In genomic region chr19:44890366-44891015, GRCh38 we compare ENCODE assay signal across 1 cellular context.
TF ChIP-seq lines count a peak whose summit lies in the region.

No MANE protein-coding gene starts in this region.

TF ChIP-seq in K562, 482 proteins besides CTCF, POLR2A, EP300 and RAD21 (continued from another document and continues in another):
- TF ChIP-seq FOXJ3 (CRISPR knock-in tag; IDR thresholded peaks at IDR 0.05) = no peak
- no peak for TF ChIP-seq NCOA4 (IDR thresholded peaks at IDR 0.05; ENCODE audit: partially characterized antibody)
- no peak for TF ChIP-seq PPARD (CRISPR knock-in tag; IDR thresholded peaks at IDR 0.05)
- no peak for TF ChIP-seq ZNF592 (IDR thresholded peaks at IDR 0.05)
- peak; percentile 95 for TF ChIP-seq SPI1 (IDR thresholded peaks at IDR 0.05; ENCODE audit: borderline replicate concordance, low read depth, low read length)
- TF ChIP-seq HNRNPUL1 (IDR thresholded peaks at IDR 0.05; ENCODE audit: low read length) = no peak
- peak; percentile 99 for TF ChIP-seq SAP30 (IDR thresholded peaks at IDR 0.05; ENCODE audit: borderline replicate concordance, insufficient read depth, low read depth, low read length, poor library complexity, severe bottlenecking)
- TF ChIP-seq, protein P1, sequence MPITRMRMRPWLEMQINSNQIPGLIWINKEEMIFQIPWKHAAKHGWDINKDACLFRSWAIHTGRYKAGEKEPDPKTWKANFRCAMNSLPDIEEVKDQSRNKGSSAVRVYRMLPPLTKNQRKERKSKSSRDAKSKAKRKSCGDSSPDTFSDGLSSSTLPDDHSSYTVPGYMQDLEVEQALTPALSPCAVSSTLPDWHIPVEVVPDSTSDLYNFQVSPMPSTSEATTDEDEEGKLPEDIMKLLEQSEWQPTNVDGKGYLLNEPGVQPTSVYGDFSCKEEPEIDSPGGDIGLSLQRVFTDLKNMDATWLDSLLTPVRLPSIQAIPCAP (CRISPR knock-in tag; IDR thresholded peaks at IDR 0.05; ENCODE audit: borderline replicate concordance) = no peak
- peak in 1 of 2 experiments; percentile 63; a peak in 1 of 4 replicates for TF ChIP-seq SIN3A (IDR thresholded peaks at IDR 0.05; ENCODE audit: borderline replicate concordance in 2 of 2, control insufficient read depth in 1 of 2, low read depth in 2 of 2, low read length in 2 of 2)
- TF ChIP-seq THRAP3 (IDR thresholded peaks at IDR 0.05; ENCODE audit: borderline replicate concordance) = no peak
- peak; percentile 91 for TF ChIP-seq ATF7 (IDR thresholded peaks at IDR 0.05)
- peak; percentile 98 for TF ChIP-seq SETDB1 (IDR thresholded peaks at IDR 0.05; ENCODE audit: low read length)
- TF ChIP-seq, protein P2, sequence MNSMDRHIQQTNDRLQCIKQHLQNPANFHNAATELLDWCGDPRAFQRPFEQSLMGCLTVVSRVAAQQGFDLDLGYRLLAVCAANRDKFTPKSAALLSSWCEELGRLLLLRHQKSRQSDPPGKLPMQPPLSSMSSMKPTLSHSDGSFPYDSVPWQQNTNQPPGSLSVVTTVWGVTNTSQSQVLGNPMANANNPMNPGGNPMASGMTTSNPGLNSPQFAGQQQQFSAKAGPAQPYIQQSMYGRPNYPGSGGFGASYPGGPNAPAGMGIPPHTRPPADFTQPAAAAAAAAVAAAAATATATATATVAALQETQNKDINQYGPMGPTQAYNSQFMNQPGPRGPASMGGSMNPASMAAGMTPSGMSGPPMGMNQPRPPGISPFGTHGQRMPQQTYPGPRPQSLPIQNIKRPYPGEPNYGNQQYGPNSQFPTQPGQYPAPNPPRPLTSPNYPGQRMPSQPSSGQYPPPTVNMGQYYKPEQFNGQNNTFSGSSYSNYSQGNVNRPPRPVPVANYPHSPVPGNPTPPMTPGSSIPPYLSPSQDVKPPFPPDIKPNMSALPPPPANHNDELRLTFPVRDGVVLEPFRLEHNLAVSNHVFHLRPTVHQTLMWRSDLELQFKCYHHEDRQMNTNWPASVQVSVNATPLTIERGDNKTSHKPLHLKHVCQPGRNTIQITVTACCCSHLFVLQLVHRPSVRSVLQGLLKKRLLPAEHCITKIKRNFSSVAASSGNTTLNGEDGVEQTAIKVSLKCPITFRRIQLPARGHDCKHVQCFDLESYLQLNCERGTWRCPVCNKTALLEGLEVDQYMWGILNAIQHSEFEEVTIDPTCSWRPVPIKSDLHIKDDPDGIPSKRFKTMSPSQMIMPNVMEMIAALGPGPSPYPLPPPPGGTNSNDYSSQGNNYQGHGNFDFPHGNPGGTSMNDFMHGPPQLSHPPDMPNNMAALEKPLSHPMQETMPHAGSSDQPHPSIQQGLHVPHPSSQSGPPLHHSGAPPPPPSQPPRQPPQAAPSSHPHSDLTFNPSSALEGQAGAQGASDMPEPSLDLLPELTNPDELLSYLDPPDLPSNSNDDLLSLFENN (IDR thresholded peaks at IDR 0.05; ENCODE audit: low read depth in 2 of 2, low read length in 2 of 2) = no peak; a peak in 1 of 4 replicates
- TF ChIP-seq, protein P3, sequence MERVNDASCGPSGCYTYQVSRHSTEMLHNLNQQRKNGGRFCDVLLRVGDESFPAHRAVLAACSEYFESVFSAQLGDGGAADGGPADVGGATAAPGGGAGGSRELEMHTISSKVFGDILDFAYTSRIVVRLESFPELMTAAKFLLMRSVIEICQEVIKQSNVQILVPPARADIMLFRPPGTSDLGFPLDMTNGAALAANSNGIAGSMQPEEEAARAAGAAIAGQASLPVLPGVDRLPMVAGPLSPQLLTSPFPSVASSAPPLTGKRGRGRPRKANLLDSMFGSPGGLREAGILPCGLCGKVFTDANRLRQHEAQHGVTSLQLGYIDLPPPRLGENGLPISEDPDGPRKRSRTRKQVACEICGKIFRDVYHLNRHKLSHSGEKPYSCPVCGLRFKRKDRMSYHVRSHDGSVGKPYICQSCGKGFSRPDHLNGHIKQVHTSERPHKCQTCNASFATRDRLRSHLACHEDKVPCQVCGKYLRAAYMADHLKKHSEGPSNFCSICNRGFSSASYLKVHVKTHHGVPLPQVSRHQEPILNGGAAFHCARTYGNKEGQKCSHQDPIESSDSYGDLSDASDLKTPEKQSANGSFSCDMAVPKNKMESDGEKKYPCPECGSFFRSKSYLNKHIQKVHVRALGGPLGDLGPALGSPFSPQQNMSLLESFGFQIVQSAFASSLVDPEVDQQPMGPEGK (CRISPR knock-in tag; IDR thresholded peaks at IDR 0.05; ENCODE audit: borderline replicate concordance) = no peak
- TF ChIP-seq GTF2E2 (tag; IDR thresholded peaks at IDR 0.05) = no peak; the same call in 1 of the 2 replicates
- no peak for TF ChIP-seq ETV6 (IDR thresholded peaks at IDR 0.05; ENCODE audit: borderline replicate concordance in 1 of 2, low read depth in 2 of 2, low read length in 1 of 2)
- TF ChIP-seq ETV6 (CRISPR knock-in tag; IDR thresholded peaks at IDR 0.05; ENCODE audit: borderline replicate concordance) = no peak
- peak; percentile 72 for TF ChIP-seq DPF2 (IDR thresholded peaks at IDR 0.05)
- no peak for TF ChIP-seq BCOR (IDR thresholded peaks at IDR 0.05)
- TF ChIP-seq, protein P4, sequence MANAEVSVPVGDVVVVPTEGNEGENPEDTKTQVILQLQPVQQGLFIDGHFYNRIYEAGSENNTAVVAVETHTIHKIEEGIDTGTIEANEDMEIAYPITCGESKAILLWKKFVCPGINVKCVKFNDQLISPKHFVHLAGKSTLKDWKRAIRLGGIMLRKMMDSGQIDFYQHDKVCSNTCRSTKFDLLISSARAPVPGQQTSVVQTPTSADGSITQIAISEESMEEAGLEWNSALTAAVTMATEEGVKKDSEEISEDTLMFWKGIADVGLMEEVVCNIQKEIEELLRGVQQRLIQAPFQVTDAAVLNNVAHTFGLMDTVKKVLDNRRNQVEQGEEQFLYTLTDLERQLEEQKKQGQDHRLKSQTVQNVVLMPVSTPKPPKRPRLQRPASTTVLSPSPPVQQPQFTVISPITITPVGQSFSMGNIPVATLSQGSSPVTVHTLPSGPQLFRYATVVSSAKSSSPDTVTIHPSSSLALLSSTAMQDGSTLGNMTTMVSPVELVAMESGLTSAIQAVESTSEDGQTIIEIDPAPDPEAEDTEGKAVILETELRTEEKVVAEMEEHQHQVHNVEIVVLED (CRISPR knock-in tag; IDR thresholded peaks at IDR 0.05) = no peak
- TF ChIP-seq FOXP4 (CRISPR knock-in tag; IDR thresholded peaks at IDR 0.05; ENCODE audit: borderline replicate concordance) = 0 out of 2 replicates have a peak, but pooled peaks have one; percentile 55
- no peak; the same call in 1 of the 2 replicates for TF ChIP-seq SIN3B (IDR thresholded peaks at IDR 0.05; ENCODE audit: low read depth)
- TF ChIP-seq, protein P5, sequence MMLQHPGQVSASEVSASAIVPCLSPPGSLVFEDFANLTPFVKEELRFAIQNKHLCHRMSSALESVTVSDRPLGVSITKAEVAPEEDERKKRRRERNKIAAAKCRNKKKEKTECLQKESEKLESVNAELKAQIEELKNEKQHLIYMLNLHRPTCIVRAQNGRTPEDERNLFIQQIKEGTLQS (IDR thresholded peaks at IDR 0.05) = no peak
- TF ChIP-seq, protein P5 (CRISPR knock-in tag; conservative IDR thresholded peaks at IDR 0.05) = no peak; the same call in 1 of the 2 replicates
- TF ChIP-seq GATAD2B (IDR thresholded peaks at IDR 0.05; ENCODE audit: borderline replicate concordance) = no peak
- TF ChIP-seq ZNF134 (CRISPR knock-in tag; conservative IDR thresholded peaks at IDR 0.05) = no peak
- TF ChIP-seq DNMT1 (IDR thresholded peaks at IDR 0.05) = no peak
- TF ChIP-seq FOXA3 (CRISPR knock-in tag; conservative IDR thresholded peaks at IDR 0.05 in 1 of 2, IDR thresholded peaks at IDR 0.05 in 1 of 2) = no peak
- TF ChIP-seq ARID2 (IDR thresholded peaks at IDR 0.05) = no peak
- TF ChIP-seq KLF16 (IDR thresholded peaks at IDR 0.05) = no peak
- peak; percentile 91 for TF ChIP-seq ZBTB26 (CRISPR knock-in tag; IDR thresholded peaks at IDR 0.05)
- TF ChIP-seq, protein P6, sequence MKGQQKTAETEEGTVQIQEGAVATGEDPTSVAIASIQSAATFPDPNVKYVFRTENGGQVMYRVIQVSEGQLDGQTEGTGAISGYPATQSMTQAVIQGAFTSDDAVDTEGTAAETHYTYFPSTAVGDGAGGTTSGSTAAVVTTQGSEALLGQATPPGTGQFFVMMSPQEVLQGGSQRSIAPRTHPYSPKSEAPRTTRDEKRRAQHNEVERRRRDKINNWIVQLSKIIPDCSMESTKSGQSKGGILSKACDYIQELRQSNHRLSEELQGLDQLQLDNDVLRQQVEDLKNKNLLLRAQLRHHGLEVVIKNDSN (CRISPR knock-in tag; IDR thresholded peaks at IDR 0.05) = no peak
- TF ChIP-seq ZNF707 (CRISPR knock-in tag; conservative IDR thresholded peaks at IDR 0.05) = no peak
- no peak for TF ChIP-seq CAMTA2 (CRISPR knock-in tag; conservative IDR thresholded peaks at IDR 0.05)
- 0 out of 2 replicates have a peak, but pooled peaks have one; percentile 77 for TF ChIP-seq ERF (CRISPR knock-in tag; IDR thresholded peaks at IDR 0.05)
- TF ChIP-seq SIRT6 (IDR thresholded peaks at IDR 0.05; ENCODE audit: low read depth, low read length) = no peak
- no peak for TF ChIP-seq PHTF2 (CRISPR knock-in tag; IDR thresholded peaks at IDR 0.05)
- peak; percentile 71 to 100 for TF ChIP-seq ARNT (IDR thresholded peaks at IDR 0.05)
- TF ChIP-seq RBM22 (IDR thresholded peaks at IDR 0.05; ENCODE audit: low read depth, low read length, poor library complexity, severe bottlenecking) = no peak
- no peak for TF ChIP-seq HSF4 (CRISPR knock-in tag; IDR thresholded peaks at IDR 0.05; ENCODE audit: borderline replicate concordance)
- no peak for TF ChIP-seq NR2F6 (CRISPR knock-in tag; IDR thresholded peaks at IDR 0.05)
